Comparison of ENCODE assay signal across 12 cellular contexts in genomic region chr4:71607780-71608673, GRCh38.
A peak's percentile ranks its signal among the peaks of the same experiment; 100 is the strongest.
DNase-seq lines count a peak whose midpoint lies in the region; ATAC-seq, FAIRE-seq and TF ChIP-seq lines count a peak whose summit lies in the region.
"Had no signal": no experiment of that assay in that cellular context is flagged by ENCODE, and none has a peak within 500 bp of the region (broad histone marks: within the 10 kb centered on the region; RNA-seq: fewer than 3 reads in every experiment).

No MANE protein-coding gene starts in this region.

- intact Hi-C loops in colonic mucosa (cut with DNase I): no loop called here

- TF ChIP-seq POLR2A in upper lobe of left lung (IDR thresholded peaks at IDR 0.05): no peak

- H3K9ac ChIP-seq in colonic mucosa (ENCODE audit: low read depth in 2 of 2, low read length in 2 of 2) (no peak overlapping the region), neural progenitor cell (no peak overlapping the region)

- ATAC-seq in foreskin keratinocyte (peak; percentile 76), upper lobe of left lung (ENCODE audit: low FRiP score in 2 of 2) (peak; percentile 42 to 59)

- no peaks in the 10 kb centered on the region for H3F3A ChIP-seq in neural progenitor cell (ENCODE audit: low read depth)

- H3K27me3 ChIP-seq in foreskin keratinocyte (no peaks in the 10 kb centered on the region), upper lobe of left lung (no peaks in the 10 kb centered on the region), colonic mucosa (no peaks in the 10 kb centered on the region), neural progenitor cell (no peaks in the 10 kb centered on the region)

- H3K4me1 ChIP-seq in foreskin keratinocyte: peaks cover 6% of the 10 kb centered on the region
- peaks cover 0 to 6% (median 2%) of the 10 kb centered on the region in 4 donors for H3K4me1 ChIP-seq in upper lobe of left lung
- no peaks in the 10 kb centered on the region for H3K4me1 ChIP-seq in colonic mucosa
- H3K4me1 ChIP-seq in neural progenitor cell: no peaks in the 10 kb centered on the region

- H2AFZ ChIP-seq in neural progenitor cell (replicated peaks): no peak overlapping the region

- peak in 1 of 4 donors; percentile 85 for TF ChIP-seq EP300 in upper lobe of left lung (IDR thresholded peaks at IDR 0.05)

- H3K4me3 ChIP-seq in upper lobe of left lung (no peak overlapping the region), colonic mucosa (no peak overlapping the region), neural progenitor cell (no peak overlapping the region)

- H3K9me3 ChIP-seq in upper lobe of left lung (no peaks in the 10 kb centered on the region), colonic mucosa (no peaks in the 10 kb centered on the region), neural progenitor cell (ENCODE audit: low read depth) (no peaks in the 10 kb centered on the region)

- peaks cover 3% of the 10 kb centered on the region for H3K4me1 Mint-ChIP-seq in neural progenitor cell

- H3K79me2 ChIP-seq in neural progenitor cell (ENCODE audit: low read depth): no peaks in the 10 kb centered on the region

- no peak overlapping the region for H3K27ac Mint-ChIP-seq in neural progenitor cell
- H3K27ac Mint-ChIP-seq: memory B cell had no signal

- no peaks in the 10 kb centered on the region for H4K20me1 ChIP-seq in neural progenitor cell (ENCODE audit: low read depth)

- peak; percentile 54 for DNase-seq in SIG-M5 treated with dmso at 0.1 percent for 504 hours (lab: John Stamatoyannopoulos, UW; ENCODE audit: unreplicated experiment)
- no peak for DNase-seq in SIG-M5 (lab: John Stamatoyannopoulos, UW)
- DNase-seq in RCC 7860 (ENCODE audit: low spot score): peak; percentile 82
- peak; percentile 68 to 82 for DNase-seq in foreskin keratinocyte
- no peak for DNase-seq in upper lobe of left lung
- DNase-seq in NCI-H69 (lab: John Stamatoyannopoulos, UW): no peak
- DNase-seq in colonic mucosa: no peak
- DNase-seq in neural progenitor cell (ENCODE audit: low spot score): no peak
- DNase-seq: activated CD8-positive, alpha-beta memory T cell treated with anti-CD3 and anti-CD28 coated beads, Interleukin-2, amount 50 U/mL, for 48 hours; central memory CD4-positive, alpha-beta T cell; NCI-H446 treated with DMSO at 0.1 percent for 48 hours had no signal

- 48 to 79% methylated on average over 3 of the region's 3 CpGs for WGBS in upper lobe of left lung, 2 donors

- H3K27me3 Mint-ChIP-seq in neural progenitor cell (ENCODE audit: insufficient read depth, low read depth): no peaks in the 10 kb centered on the region

- no peak overlapping the region for H3K27ac ChIP-seq in foreskin keratinocyte
- peak overlapping the region in 3 of 4 donors; percentile 57 to 71 (median 60) for H3K27ac ChIP-seq in upper lobe of left lung
- no peak overlapping the region for H3K27ac ChIP-seq in colonic mucosa
- H3K27ac ChIP-seq in neural progenitor cell: no peak overlapping the region

- H3K4me3 Mint-ChIP-seq in neural progenitor cell: no peak overlapping the region
- H3K4me3 Mint-ChIP-seq: memory B cell had no signal

- no peaks in the 10 kb centered on the region for H3K36me3 ChIP-seq in upper lobe of left lung
- H3K36me3 ChIP-seq in colonic mucosa: no peaks in the 10 kb centered on the region
- no peaks in the 10 kb centered on the region for H3K36me3 ChIP-seq in neural progenitor cell

- FAIRE-seq in RCC 7860 (lab: Jason Lieb, UNC): peak; percentile 91

- no peak overlapping the region for H3K4me2 ChIP-seq in neural progenitor cell

- no peaks in the 10 kb centered on the region for H3K9me3 Mint-ChIP-seq in neural progenitor cell

- TF ChIP-seq CTCF in foreskin keratinocyte (conservative IDR thresholded peaks at IDR 0.05): no peak
- TF ChIP-seq CTCF in upper lobe of left lung (IDR thresholded peaks at IDR 0.05): no peak
- TF ChIP-seq CTCF in colonic mucosa (IDR thresholded peaks at IDR 0.05): no peak
- TF ChIP-seq CTCF in neural progenitor cell (IDR thresholded peaks at IDR 0.05): no peak

- no peaks in the 10 kb centered on the region for H3K36me3 Mint-ChIP-seq in neural progenitor cell
- H3K36me3 Mint-ChIP-seq: memory B cell had no signal

Comparison
In these comparisons a context has a peak if more than half of its experiments do, and no peak if none do; other contexts are left out.
1. DNase-seq: peak in SIG-M5 treated with dmso at 0.1 percent for 504 hours (single experiment), RCC 7860 (single experiment) and foreskin keratinocyte (2 of 2); none in SIG-M5 (single experiment), upper lobe of left lung (0 of 2), NCI-H69 (single experiment), colonic mucosa (single experiment) and neural progenitor cell (single experiment).
2. H3K27ac ChIP-seq: peak in upper lobe of left lung (3 of 4); none in foreskin keratinocyte (single experiment), colonic mucosa (single experiment) and neural progenitor cell (single experiment).